In genomic region chr11:83540112-83540675, GRCh38 we compare ENCODE assay signal across 22 cellular contexts.
DNase-seq lines count a peak whose midpoint lies in the region; TF ChIP-seq lines count a peak whose summit lies in the region.
"Had no signal": no experiment of that assay in that cellular context is flagged by ENCODE, and none has a peak within 500 bp of the region (broad histone marks: within the 10 kb centered on the region; RNA-seq: fewer than 3 reads in every experiment).

No MANE protein-coding gene starts in this region.

- no peaks in the 10 kb centered on the region for H3K4me1 ChIP-seq in mesenchymal stem cell (ENCODE audit: control insufficient read depth, insufficient read depth, low read depth, low read length)
- H3K4me1 ChIP-seq in urinary bladder (ENCODE audit: insufficient read depth): peaks cover 2% of the 10 kb centered on the region
- no peaks in the 10 kb centered on the region for H3K4me1 ChIP-seq in tibial artery
- no peaks in the 10 kb centered on the region for H3K4me1 ChIP-seq in mammary epithelial cell (ENCODE audit: insufficient read depth, low read length)
- H3K4me1 ChIP-seq: uterus had no signal

- TF ChIP-seq CTCF in tibial artery (IDR thresholded peaks at IDR 0.05) (no peak), mammary epithelial cell (conservative IDR thresholded peaks at IDR 0.05 in 1 of 2, IDR thresholded peaks at IDR 0.05 in 1 of 2; ENCODE audit: extremely low read depth in 1 of 2, insufficient read depth in 1 of 2, low read depth in 1 of 2, low read length in 2 of 2) (no peak)

- no peak overlapping the region for H3K9ac ChIP-seq in mesenchymal stem cell (ENCODE audit: low read length)
- H3K9ac ChIP-seq in mammary epithelial cell (ENCODE audit: insufficient read depth, low read length): no peak overlapping the region

- H3K4me2 ChIP-seq in mesenchymal stem cell (ENCODE audit: low read length, poor library complexity, severe bottlenecking) (no peak overlapping the region), mammary epithelial cell (ENCODE audit: insufficient read depth, low read depth, low read length) (no peak overlapping the region)

- no peaks in the 10 kb centered on the region for H3K79me2 ChIP-seq in mammary epithelial cell (ENCODE audit: insufficient read depth, low read length)

- H3K23ac ChIP-seq in mesenchymal stem cell (ENCODE audit: low read length in 2 of 2): no peak overlapping the region

- no peak overlapping the region for H2BK5ac ChIP-seq in mesenchymal stem cell (ENCODE audit: low read depth, low read length, poor library complexity, severe bottlenecking)

- H3K36me3 ChIP-seq in mesenchymal stem cell (ENCODE audit: control insufficient read depth in 1 of 2, insufficient read depth in 2 of 2, low read depth in 1 of 2, low read length in 2 of 2) (no peaks in the 10 kb centered on the region), urinary bladder (ENCODE audit: insufficient read depth) (no peaks in the 10 kb centered on the region), tibial artery (no peaks in the 10 kb centered on the region), mammary epithelial cell (ENCODE audit: insufficient read depth, low read length) (no peaks in the 10 kb centered on the region)
- H3K36me3 ChIP-seq: uterus had no signal

- H2BK15ac ChIP-seq in mesenchymal stem cell (ENCODE audit: low read depth, poor library complexity, severe bottlenecking): no peak overlapping the region

- CTCF ChIA-PET in mammary epithelial cell (lab: Charles Lee; ENCODE audit: low non-redundant PET): no interaction called here

- H4K8ac ChIP-seq in mesenchymal stem cell (ENCODE audit: low read length): no peak overlapping the region

- no peaks in the 10 kb centered on the region for H3K79me1 ChIP-seq in mesenchymal stem cell (replicated peaks; ENCODE audit: low read length, poor library complexity, severe bottlenecking)

- WGBS in mesenchymal stem cell: 72% methylated on average over 4 of the region's 5 CpGs
- 53% methylated on average over 5 of the region's 5 CpGs for WGBS in urinary bladder
- WGBS in mammary epithelial cell (ENCODE audit: low coverage, missing lambda C conversion rate): 77% methylated on average over 5 of the region's 5 CpGs

- BruUV-seq in mammary epithelial cell (replicated peaks; lab: Mats Ljungman, UMichigan): no TSS peak

- H2AFZ ChIP-seq in mesenchymal stem cell (ENCODE audit: low read depth, low read length): peak overlapping the region; percentile 72
- no peak overlapping the region for H2AFZ ChIP-seq in mammary epithelial cell (ENCODE audit: low read depth, low read length)

- in situ Hi-C loops in mammary epithelial cell (cut with MboI; ENCODE audit: low sequenced_read_pairs in 2 of 2): no loop called here

- intact Hi-C loops in tibial artery (cut with DNase I; ENCODE audit: low total_unique reads): no loop called here
- intact Hi-C loops in mammary epithelial cell (cut with micrococcal nuclease): no loop called here

- DNase-seq in H4 (ENCODE audit: low spot score): peak; percentile 7
- DNase-seq in caudate nucleus (lab: John Stamatoyannopoulos, UW): no peak
- DNase-seq in mesenchymal stem cell: peak; percentile 71
- no peak for DNase-seq in nucleus accumbens (lab: John Stamatoyannopoulos, UW)
- DNase-seq in tibial artery: no peak
- DNase-seq in mammary epithelial cell: no peak
- DNase-seq: activated CD4-positive, alpha-beta T cell treated with anti-CD3 and anti-CD28 coated beads for 4 hours; activated naive CD4-positive, alpha-beta T cell treated with anti-CD3 and anti-CD28 coated beads for 36 hours; amniotic stem cell; cortex of kidney; glutamatergic neuron; GOT3; naive B cell; NCI-H1694 treated with DMSO at 0.1 percent for 48 hours; NCI-H2227 treated with DMSO at 0.1 percent for 48 hours; NCI-H774; small intestine; stimulated activated CD4-positive, alpha-beta T cell treated with anti-CD3 and anti-CD28 coated beads, Interleukin-2, amount 100 ng/mL, for 24 hours; T-helper 2 cell; uterus had no signal

- H3K4ac ChIP-seq in mesenchymal stem cell (ENCODE audit: low read depth in 1 of 2, low read length in 2 of 2): no peak overlapping the region

- H3K27me3 ChIP-seq in mesenchymal stem cell (ENCODE audit: control insufficient read depth in 1 of 2, insufficient read depth in 1 of 2, low read length in 2 of 2): no peaks in the 10 kb centered on the region
- H3K27me3 ChIP-seq in tibial artery: no peaks in the 10 kb centered on the region
- no peaks in the 10 kb centered on the region for H3K27me3 ChIP-seq in mammary epithelial cell (ENCODE audit: insufficient read depth, low read length)
- H3K27me3 ChIP-seq: uterus had no signal

- no peaks in the 10 kb centered on the region for H4K20me1 ChIP-seq in mammary epithelial cell (ENCODE audit: insufficient read depth, low read length)

- dilution Hi-C loops in mammary epithelial cell (cut with HindIII; ENCODE audit: low sequenced_read_pairs): no loop called here

- no peak overlapping the region for H4K91ac ChIP-seq in mesenchymal stem cell (ENCODE audit: low read length)

- H2BK120ac ChIP-seq in mesenchymal stem cell (ENCODE audit: low read depth, low read length): no peak overlapping the region

- H3K4me3 ChIP-seq in mesenchymal stem cell (ENCODE audit: insufficient read depth in 1 of 2, low read depth in 1 of 2, low read length in 2 of 2) (no peak overlapping the region), urinary bladder (ENCODE audit: low read depth, low read length) (no peak overlapping the region), tibial artery (no peak overlapping the region), mammary epithelial cell (replicated peaks in 1 of 3; ENCODE audit: insufficient read depth in 1 of 3, low read depth in 2 of 3, low read length in 3 of 3) (no peak overlapping the region)
- H3K4me3 ChIP-seq: uterus had no signal

- no peak overlapping the region for H2AK5ac ChIP-seq in mesenchymal stem cell (ENCODE audit: low read length, severe bottlenecking)

- peak overlapping the region; percentile 15 to 25 for H2BK12ac ChIP-seq in mesenchymal stem cell (ENCODE audit: low read length in 2 of 2)

- no peak overlapping the region for H3K14ac ChIP-seq in mesenchymal stem cell (ENCODE audit: low read length in 2 of 2)

- peak overlapping the region; percentile 0 for H3K27ac ChIP-seq in caudate nucleus (ENCODE audit: low read depth, low read length)
- H3K27ac ChIP-seq in mesenchymal stem cell (ENCODE audit: low read length, poor library complexity, severe bottlenecking): no peak overlapping the region
- H3K27ac ChIP-seq in urinary bladder (ENCODE audit: low read depth): peak overlapping the region; percentile 7
- H3K27ac ChIP-seq in tibial artery: no peak overlapping the region
- no peak overlapping the region for H3K27ac ChIP-seq in mammary epithelial cell (ENCODE audit: insufficient read depth, low read depth, low read length)
- H3K27ac ChIP-seq: RWPE1, uterus had no signal

- no peak overlapping the region for H3K18ac ChIP-seq in mesenchymal stem cell (ENCODE audit: low read depth in 1 of 2, low read length in 2 of 2)

- H3K9me3 ChIP-seq in mesenchymal stem cell (ENCODE audit: control insufficient read depth, low read length) (no peaks in the 10 kb centered on the region), tibial artery (no peaks in the 10 kb centered on the region), mammary epithelial cell (replicated peaks; ENCODE audit: insufficient read depth, low read length) (no peaks in the 10 kb centered on the region)
- H3K9me3 ChIP-seq: uterus had no signal

Comparison
In these comparisons a context has a peak if more than half of its experiments do, and no peak if none do; other contexts are left out.
1. DNase-seq: peak in H4 (single experiment) and mesenchymal stem cell (single experiment); none in caudate nucleus (0 of 61), nucleus accumbens (0 of 56), tibial artery (0 of 2) and mammary epithelial cell (single experiment).
2. H3K27ac ChIP-seq: peak in caudate nucleus (single experiment) and urinary bladder (single experiment); none in mesenchymal stem cell (single experiment), tibial artery (0 of 2) and mammary epithelial cell (single experiment).